Comparison of ENCODE assay signal across 26 cellular contexts in genomic region chr5:27476356-27476988, GRCh38.
DNase-seq lines count a peak whose midpoint lies in the region; ATAC-seq, FAIRE-seq and TF ChIP-seq lines count a peak whose summit lies in the region.
"Had no signal": no experiment of that assay in that cellular context is flagged by ENCODE, and none has a peak within 500 bp of the region (broad histone marks: within the 10 kb centered on the region; RNA-seq: fewer than 3 reads in every experiment).

No MANE protein-coding gene starts in this region.

- H2BK5ac ChIP-seq in H1 (ENCODE audit: low read depth, low read length), result no peak overlapping the region

- H2BK12ac ChIP-seq in H1 (ENCODE audit: low read depth, low read length), result no peak overlapping the region

- no peak overlapping the region for H3K4me2 ChIP-seq in H1 (ENCODE audit: insufficient read depth in 1 of 2, low read depth in 2 of 2, low read length in 2 of 2)

- H3K9me3 ChIP-seq in H1 (ENCODE audit: insufficient read depth in 2 of 2, low read depth in 1 of 2, low read length in 1 of 2) (peaks cover 24 to 29% of the 10 kb centered on the region in 2 experiments), iPS-20b (ENCODE audit: insufficient read depth, low read depth, low read length) (peaks cover 31% of the 10 kb centered on the region)
- H3K9me3 ChIP-seq: HAP-1, SJSA1 had no signal

- H4K8ac ChIP-seq in H1 (ENCODE audit: extremely low read depth, insufficient read depth, low read length), result no peak overlapping the region

- no peak overlapping the region for H3K18ac ChIP-seq in H1 (ENCODE audit: extremely low read depth, low read length)

- H4K91ac ChIP-seq in H1 (replicated peaks; ENCODE audit: insufficient read length, low read length), result no peak overlapping the region

- H3K23ac ChIP-seq in H1 (ENCODE audit: insufficient read length), result no peak overlapping the region

- H3K4me3 ChIP-seq in H1 (ENCODE audit: extremely low read depth in 1 of 4, insufficient read depth in 2 of 4, low read depth in 3 of 4, low read length in 4 of 4) (peak overlapping the region in 1 of 4 experiments; percentile 82; a peak in 1 of 8 replicates), iPS-20b (ENCODE audit: low read length) (peak overlapping the region; percentile 22; the same call in 1 of the 2 replicates)
- H3K4me3 ChIP-seq: GM23248, HAP-1, MG63, SJSA1 had no signal

- no peak overlapping the region for H3K4ac ChIP-seq in H1 (replicated peaks; ENCODE audit: insufficient read length, low read depth, low read length)

- peaks cover 3% of the 10 kb centered on the region; the same call in 1 of the 2 replicates for H3K23me2 ChIP-seq in H1 (ENCODE audit: low read depth, low read length)

- TF ChIP-seq POLR2A in H1 (IDR thresholded peaks at IDR 0.05; ENCODE audit: control extremely low read depth in 1 of 2, low read depth in 2 of 2, low read length in 2 of 2), result peak in 1 of 2 experiments; percentile 61; a peak in 2 of 3 replicates

- H2BK20ac ChIP-seq in H1 (ENCODE audit: low read length), result no peak overlapping the region

- H3K36me3 ChIP-seq in H1 (ENCODE audit: control insufficient read depth in 2 of 4, insufficient read depth in 4 of 4, low read length in 3 of 4), result peaks cover 24 to 62% (median 32%) of the 10 kb centered on the region in 4 experiments
- H3K36me3 ChIP-seq in iPS-20b (ENCODE audit: insufficient read depth, low read depth, low read length), result peaks cover 53% of the 10 kb centered on the region
- H3K36me3 ChIP-seq: BE2C, MG63, SJSA1 had no signal

- H3K27me3 ChIP-seq in H1 (replicated peaks in 1 of 4; ENCODE audit: control insufficient read depth in 3 of 4, extremely low read depth in 1 of 4, insufficient read depth in 3 of 4, low read length in 3 of 4), result no peaks in the 10 kb centered on the region
- no peaks in the 10 kb centered on the region for H3K27me3 ChIP-seq in iPS-20b (ENCODE audit: insufficient read depth, low read length)
- H3K27me3 ChIP-seq: BE2C, MG63, SJSA1 had no signal

- WGBS in H1 (ENCODE audit: extremely low coverage in 1 of 2, insufficient coverage in 1 of 2, insufficient read length in 1 of 2, insufficient replicate concordance in 2 of 2, low coverage in 1 of 2, low lambda C conversion rate in 2 of 2, missing lambda C conversion rate in 1 of 2), 2 experiments, result 91% methylated on average over 2 of the region's 2 CpGs; no CpG with 5 or more reads in 1 of the 2 experiments

- H3K9ac ChIP-seq in H1 (replicated peaks in 1 of 4; ENCODE audit: extremely low read depth in 1 of 4, low read depth in 3 of 4, low read length in 3 of 4) (no peak overlapping the region), iPS-20b (ENCODE audit: low read depth, low read length) (no peak overlapping the region)
- H3K9ac ChIP-seq: GM23248 had no signal

- no peak overlapping the region for H3K14ac ChIP-seq in H1 (ENCODE audit: insufficient read length)

- no peak overlapping the region for H2AFZ ChIP-seq in H1 (ENCODE audit: low read length)
- H2AFZ ChIP-seq: GM23248 had no signal

- H3K27ac ChIP-seq in H1 (ENCODE audit: low read depth, low read length), result no peak overlapping the region
- H3K27ac ChIP-seq in iPS-20b (ENCODE audit: low read length), result no peak overlapping the region
- H3K27ac ChIP-seq: GM23248, SJSA1 had no signal

- peak; percentile 44 for DNase-seq in SIG-M5 treated with dmso at 0.1 percent for 504 hours (lab: John Stamatoyannopoulos, UW; ENCODE audit: unreplicated experiment)
- no peak for DNase-seq in SIG-M5 (lab: John Stamatoyannopoulos, UW)
- DNase-seq in MV-4-11 (lab: John Stamatoyannopoulos, UW), result peak; percentile 19
- DNase-seq in H1 (ENCODE audit: low read depth in 1 of 2, low spot score in 2 of 2), result no peak
- no peak for DNase-seq in activated CD8-positive, alpha-beta memory T cell treated with anti-CD3 and anti-CD28 coated beads for 24 hours
- DNase-seq in NCI-H748 (lab: John Stamatoyannopoulos, UW; ENCODE audit: unreplicated experiment), result no peak
- DNase-seq: 8988T; ACHN; BE2C; CD8-positive, alpha-beta memory T cell; DMS 273 treated with DMSO at 0.1 percent for 48 hours; DND-41; GM23248; KBM-7; MG63; NCI-H1694; NCI-H2029 treated with DMSO at 0.1 percent for 48 hours; NCI-H2171; NCI-H226; NCI-H510A; NCI-H748 treated with DMSO at 0.1 percent for 48 hours had no signal

- no peak for TF ChIP-seq RAD21 in H1 (IDR thresholded peaks at IDR 0.05 in 1 of 2, conservative IDR thresholded peaks at IDR 0.05 in 1 of 2; ENCODE audit: low read depth in 2 of 2, low read length in 2 of 2)

- peaks cover 0 to 4% (median 0%) of the 10 kb centered on the region in 4 experiments; a peak in 1 of 7 replicates for H3K4me1 ChIP-seq in H1 (replicated peaks in 1 of 4; ENCODE audit: control insufficient read depth in 3 of 4, insufficient read depth in 4 of 4, low read length in 3 of 4)
- no peaks in the 10 kb centered on the region; the same call in 1 of the 2 replicates for H3K4me1 ChIP-seq in iPS-20b (ENCODE audit: insufficient read depth, low read length)
- H3K4me1 ChIP-seq: SJSA1 had no signal

- H4K20me1 ChIP-seq in H1 (replicated peaks in 1 of 2; ENCODE audit: control insufficient read depth in 1 of 2, insufficient read depth in 2 of 2, low read length in 2 of 2), result peaks cover 0 to 2% of the 10 kb centered on the region in 2 experiments

- TF ChIP-seq EP300 in H1 (IDR thresholded peaks at IDR 0.05; ENCODE audit: borderline replicate concordance in 1 of 2, low read depth in 2 of 2, low read length in 2 of 2), result no peak

- TF ChIP-seq CTCF in H1 (IDR thresholded peaks at IDR 0.05; ENCODE audit: control extremely low read depth in 1 of 3, insufficient read depth in 1 of 3, low read depth in 1 of 3, low read length in 3 of 3), result no peak

- no peak overlapping the region for H2AK5ac ChIP-seq in H1 (ENCODE audit: low read depth, low read length)

- POLR2A ChIA-PET in H1 (lab: Charles Lee; ENCODE audit: partially characterized antibody), result no interaction called here

- no peaks in the 10 kb centered on the region for H3K79me1 ChIP-seq in H1 (ENCODE audit: low read depth, low read length)

- H4K5ac ChIP-seq in H1 (ENCODE audit: insufficient read length, low read depth, low read length), result no peak overlapping the region

- H2BK15ac ChIP-seq in H1 (ENCODE audit: low read length), result no peak overlapping the region

- H3K56ac ChIP-seq in H1 (replicated peaks; ENCODE audit: insufficient read length, low read depth, low read length), result no peak overlapping the region

- no peak overlapping the region for H2BK120ac ChIP-seq in H1 (replicated peaks; ENCODE audit: low read depth, low read length)

- ATAC-seq in HG03521 (IDR thresholded peaks at IDR 0.05; ENCODE audit: unreplicated experiment), result no peak

- CTCF ChIA-PET in H1 (lab: Charles Lee; ENCODE audit: partially characterized antibody), result no interaction called here

- no peak for FAIRE-seq in H1 (lab: Jason Lieb, UNC)
- FAIRE-seq: RCC 7860 had no signal

- peaks cover 9 to 50% of the 10 kb centered on the region in 2 experiments; a peak in 3 of 4 replicates for H3K79me2 ChIP-seq in H1 (ENCODE audit: control insufficient read depth in 1 of 2, insufficient read depth in 2 of 2, low read length in 2 of 2)

TF ChIP-seq in H1, 55 proteins besides CTCF, POLR2A, EP300 and RAD21:
- TF ChIP-seq RBBP5 (IDR thresholded peaks at IDR 0.05; ENCODE audit: borderline replicate concordance, low read depth, low read length), result no peak
- TF ChIP-seq POLR2AphosphoS5 (IDR thresholded peaks at IDR 0.05; ENCODE audit: low read depth, low read length), result peak; percentile 72; the same call in 1 of the 2 replicates
- no peak for TF ChIP-seq CBX8 (IDR thresholded peaks at IDR 0.05; ENCODE audit: borderline replicate concordance, low read depth, low read length)

Comparison
In these comparisons a context has a peak if more than half of its experiments do, and no peak if none do; other contexts are left out.
1. DNase-seq: peak in SIG-M5 treated with dmso at 0.1 percent for 504 hours (single experiment) and MV-4-11 (single experiment); none in SIG-M5 (single experiment), H1 (0 of 2), activated CD8-positive, alpha-beta memory T cell treated with anti-CD3 and anti-CD28 coated beads for 24 hours (single experiment) and NCI-H748 (single experiment).